ENCODE assay signal across 8 cellular contexts in genomic region chr6:107977283-107977682, GRCh38. TPM values are rescaled to one million over a fixed set of nuclear protein-coding genes. Genes with fewer than 3 reads are reported as not detected.
DNase-seq lines count a peak whose midpoint lies in the region; ATAC-seq, FAIRE-seq and TF ChIP-seq lines count a peak whose summit lies in the region.

No MANE protein-coding gene starts in this region.

- no peaks in the 10 kb centered on the region for H3K9me1 ChIP-seq in keratinocyte (ENCODE audit: control insufficient read depth, extremely low read depth, insufficient read depth, low read length)

- H4K20me1 ChIP-seq in keratinocyte (ENCODE audit: control insufficient read depth, extremely low read depth, insufficient read depth, low read length) = no peaks in the 10 kb centered on the region

- peak in 2 of 3 experiments; percentile 20 to 24 for TF ChIP-seq CTCF in keratinocyte (optimal IDR thresholded peaks at IDR 0.05 in 1 of 3, IDR thresholded peaks at IDR 0.05 in 1 of 3, conservative IDR thresholded peaks at IDR 0.05 in 1 of 3; ENCODE audit: extremely low read depth in 1 of 3, insufficient read depth in 2 of 3, low read length in 3 of 3)

- H3K27ac ChIP-seq in keratinocyte (ENCODE audit: control insufficient read depth, insufficient read depth, low read length) = no peak overlapping the region

- no peaks in the 10 kb centered on the region for H3K36me3 ChIP-seq in keratinocyte (ENCODE audit: control insufficient read depth in 2 of 2, extremely low read depth in 1 of 2, insufficient read depth in 2 of 2, low read length in 2 of 2)

- no peak overlapping the region for H3K4me2 ChIP-seq in keratinocyte (ENCODE audit: control insufficient read depth, extremely low read depth, insufficient read depth, low read depth, low read length)

- H2AFZ ChIP-seq in keratinocyte (ENCODE audit: control insufficient read depth, low read length) = no peak overlapping the region

- H3K79me2 ChIP-seq in keratinocyte (ENCODE audit: control insufficient read depth, insufficient read depth, low read length) = no peaks in the 10 kb centered on the region

- dilution Hi-C loops in keratinocyte (cut with MboI; ENCODE audit: extremely low pct_ligation_motif_present, low sequenced_read_pairs) = no loop called here

- H3K9me3 ChIP-seq in keratinocyte (ENCODE audit: control insufficient read depth, low read depth, low read length) = no peaks in the 10 kb centered on the region

- H3K4me3 ChIP-seq in keratinocyte (ENCODE audit: control insufficient read depth in 2 of 3, extremely low read depth in 1 of 3, insufficient read depth in 2 of 3, low read depth in 1 of 3, low read length in 3 of 3) = no peak overlapping the region

- no peaks in the 10 kb centered on the region for H3K27me3 ChIP-seq in keratinocyte (ENCODE audit: control insufficient read depth, extremely low read depth, insufficient read depth, low read length)

- ATAC-seq in GM19324 (IDR thresholded peaks at IDR 0.05; ENCODE audit: low FRiP score, unreplicated experiment) = no peak

- H3K9ac ChIP-seq in keratinocyte (ENCODE audit: control insufficient read depth, extremely low read depth, insufficient read depth, low read length) = no peak overlapping the region

- no peak for FAIRE-seq in keratinocyte (lab: Jason Lieb, UNC)
- no peak for FAIRE-seq in GM12891 (lab: Jason Lieb, UNC)

- DNase-seq in AG20443 (ENCODE audit: low spot score) (peak; percentile 35), HT1080 (ENCODE audit: low read depth) (peak; percentile 36), SW480 (ENCODE audit: low spot score) (peak; percentile 21), keratinocyte (ENCODE audit: low read depth, low spot score) (no peak), GM12891 (ENCODE audit: insufficient read length, low spot score) (no peak), T-helper 2 cell (no peak)
- no peak for DNase-seq in activated T-cell treated with anti-CD3 and anti-CD28 coated beads, Interleukin-2, amount 50 U/mL, for 48 hours

- peaks cover 5% of the 10 kb centered on the region for H3K4me1 ChIP-seq in keratinocyte (ENCODE audit: control insufficient read depth, extremely low read depth, insufficient read depth, low read length)

- TF ChIP-seq POLR2A in GM12891 (IDR thresholded peaks at IDR 0.05; ENCODE audit: low read depth, low read length) = no peak

TF ChIP-seq in GM12891, 5 proteins besides CTCF, POLR2A, EP300 and RAD21:
- no peak for TF ChIP-seq SPI1 (IDR thresholded peaks at IDR 0.05; ENCODE audit: low read depth, low read length)
- TF ChIP-seq POLR2AphosphoS5 (IDR thresholded peaks at IDR 0.05; ENCODE audit: low read depth, low read length) = no peak
- no peak for TF ChIP-seq POU2F2 (IDR thresholded peaks at IDR 0.05; ENCODE audit: low read depth, low read length)
- TF ChIP-seq TAF1 (IDR thresholded peaks at IDR 0.05; ENCODE audit: low read depth, low read length) = no peak
- no peak for TF ChIP-seq PAX5 (IDR thresholded peaks at IDR 0.05; ENCODE audit: insufficient read depth, low read length, severe bottlenecking)

RNA-seq across cellular contexts. Expression of gene SEC63, which starts 19.3 kb away (rescaled TPM):
- 4.0 and 10.8 TPM in 2 replicates for total RNA-seq in HT1080 (2014; rRNA removed; shearing (Covaris generic))
- 24.3 and 27.6 TPM in 2 replicates for polyA plus RNA-seq in HT1080 (2015; cell fraction: cytosol; rRNA removed)
- 49.6 and 55.6 TPM in 2 replicates for polyA plus RNA-seq in HT1080 (2015; cell fraction: nucleus; rRNA removed)
- polyA plus RNA-seq in keratinocyte = 40.3 to 91.4 TPM (median 51.3 TPM) in 3 replicates
- polyA plus RNA-seq in keratinocyte (2011; ENCODE audit: low read depth) = 205 TPM
- polyA plus RNA-seq in keratinocyte (2011; cell fraction: cytosol; rRNA removed) = 31.8 and 64.5 TPM in 2 replicates
- 89.3 and 120 TPM in 2 replicates for polyA plus RNA-seq in keratinocyte (2011; cell fraction: nucleus; rRNA removed)
- 54.8 and 71.9 TPM in 2 replicates for polyA plus RNA-seq in keratinocyte (2012; ENCODE audit: low replicate concordance)
- polyA minus RNA-seq in keratinocyte = 8.1 to 51.9 TPM (median 15.4 TPM) in 3 replicates
- polyA minus RNA-seq in keratinocyte (2011; cell fraction: cytosol; rRNA and poly(A)+ RNA removed) = 19.2 TPM
- polyA minus RNA-seq in keratinocyte (2011; cell fraction: nucleus; rRNA and poly(A)+ RNA removed) = 39.6 and 102 TPM in 2 replicates
- polyA plus RNA-seq in GM12891 (2012; ENCODE audit: low read depth, missing spikeins) = 23.2 TPM

Comparison
In these comparisons a context has a peak if more than half of its experiments do, and no peak if none do; other contexts are left out.
1. DNase-seq: peak in AG20443 (single experiment), HT1080 (single experiment) and SW480 (single experiment); none in keratinocyte (single experiment), activated T-cell treated with anti-CD3 and anti-CD28 coated beads, Interleukin-2, amount 50 U/mL, for 48 hours (0 of 2), GM12891 (single experiment) and T-helper 2 cell (0 of 5).